19 cellular contexts compared by ENCODE assay signal in genomic region chr12:13896063-13896626, GRCh38.
DNase-seq lines count a peak whose midpoint lies in the region; ATAC-seq and TF ChIP-seq lines count a peak whose summit lies in the region.
"Had no signal": no experiment of that assay in that cellular context is flagged by ENCODE, and none has a peak within 500 bp of the region (broad histone marks: within the 10 kb centered on the region; RNA-seq: fewer than 3 reads in every experiment).

No MANE protein-coding gene starts in this region.

- H3K36me3 ChIP-seq in testis (ENCODE audit: low read depth, missing control alignments): no peaks in the 10 kb centered on the region
- H3K36me3 ChIP-seq: BE2C had no signal

- TF ChIP-seq POLR2A in testis (IDR thresholded peaks at IDR 0.05): no peak

- intact Hi-C loops in left colon (cut with DNase I, micrococcal nuclease): no loop called here
- intact Hi-C loops in testis (cut with DNase I; ENCODE audit: low total_unique reads): no loop called here

- H3K9me3 ChIP-seq in testis: no peaks in the 10 kb centered on the region
- H3K9me3 ChIP-seq: BE2C had no signal

- in situ Hi-C loops in SK-MEL-5 (cut with HindIII; ENCODE audit: low pct_unique_long_range_greater_than_20kb, low sequenced_read_pairs): no loop called here

- no peaks in the 10 kb centered on the region for H3K4me1 ChIP-seq in testis
- H3K4me1 ChIP-seq: BE2C had no signal

- H3K4me3 ChIP-seq in testis: no peak overlapping the region
- H3K4me3 ChIP-seq: K562 had no signal

- H3K27me3 ChIP-seq in testis: no peaks in the 10 kb centered on the region

- TF ChIP-seq CTCF in testis (IDR thresholded peaks at IDR 0.05): no peak

- ATAC-seq in left colon (peak; percentile 29), HG03159 (IDR thresholded peaks at IDR 0.05; ENCODE audit: unreplicated experiment) (no peak)
- ATAC-seq: K562 had no signal

- WGBS in testis, 2 donors: 61 to 68% methylated on average over 9 of the region's 9 CpGs

- no peak overlapping the region for H3K27ac ChIP-seq in testis
- H3K27ac ChIP-seq: 22Rv1 had no signal

- peak; percentile 0 for DNase-seq in NCI-H446 treated with DMSO at 0.1 percent for 48 hours (lab: John Stamatoyannopoulos, UW)
- no peak for DNase-seq in NCI-H446 (lab: John Stamatoyannopoulos, UW)
- peak; percentile 48 for DNase-seq in SK-MEL-5 (ENCODE audit: low read depth, low spot score)
- DNase-seq in left colon: no peak
- no peak for DNase-seq in testis
- DNase-seq in HuH-7 (ENCODE audit: low spot score): no peak
- DNase-seq: BE2C; C1 segment of cervical spinal cord; CD4-positive, CD25-positive, alpha-beta regulatory T cell; CD8-positive, alpha-beta memory T cell; COR-L47; DMS 273 treated with DMSO at 0.1 percent for 48 hours; DMS53; DND-41; H9; IMR-90 had no signal

Comparison
In these comparisons a context has a peak if more than half of its experiments do, and no peak if none do; other contexts are left out.
1. DNase-seq: peak in NCI-H446 treated with DMSO at 0.1 percent for 48 hours (single experiment) and SK-MEL-5 (single experiment); none in NCI-H446 (0 of 2), left colon (0 of 2), testis (single experiment) and HuH-7 (single experiment).